ENCODE assay signal across 24 cellular contexts in genomic region chr6:72770959-72771358, GRCh38.
"Had no signal": no experiment of that assay in that cellular context is flagged by ENCODE, and none has a peak within 500 bp of the region (broad histone marks: within the 10 kb centered on the region; RNA-seq: fewer than 3 reads in every experiment).

No MANE protein-coding gene starts in this region.

- H2AFZ ChIP-seq: hepatocyte, parathyroid adenoma had no signal

- H3K36me3 Mint-ChIP-seq: naive B cell; stimulated activated memory B cell treated with anti-CD40 and anti-IgM and Interleukin-4, amounts not matched to agents 10 μg/mL and 1 μg/mL and 100 μg/mL, for 72 hours had no signal

- H3K4me1 Mint-ChIP-seq: endodermal cell, nephron had no signal

- H3K9me3 Mint-ChIP-seq: endodermal cell; naive B cell; nephron; stimulated activated memory B cell treated with anti-CD40 and anti-IgM and Interleukin-4, amounts not matched to agents 10 μg/mL and 1 μg/mL and 100 μg/mL, for 72 hours; stimulated activated naive CD8-positive, alpha-beta T cell treated with anti-CD3 and anti-CD28 coated beads, Interleukin-15, Interleukin-2, amounts not matched to agents 100 ng/mL and 50 ng/mL, for 24 hours had no signal

- H3K4me1 ChIP-seq: parathyroid adenoma, prostate gland, tibial artery, upper lobe of right lung, vagina had no signal

- FAIRE-seq: endothelial cell of umbilical vein had no signal

- H3K27ac Mint-ChIP-seq: endodermal cell; nephron; stimulated activated memory B cell treated with anti-CD40 and anti-IgM and Interleukin-4, amounts not matched to agents 10 μg/mL and 1 μg/mL and 100 μg/mL, for 72 hours; stimulated activated naive CD8-positive, alpha-beta T cell treated with anti-CD3 and anti-CD28 coated beads, Interleukin-15, Interleukin-2, amounts not matched to agents 100 ng/mL and 50 ng/mL, for 24 hours had no signal

- DNase-seq: effector CD4-positive, alpha-beta T cell; endodermal cell; erythroblast; foreskin melanocyte; head of caudate nucleus; left colon; mesendoderm; naive B cell; retina; spleen; stimulated activated CD4-positive, alpha-beta T cell treated with anti-CD3 and anti-CD28 coated beads, Interleukin-15, amount 100 ng/mL, for 24 hours; stimulated activated CD4-positive, alpha-beta T cell treated with anti-CD3 and anti-CD28 coated beads, Interleukin-1b, Interleukin-23, amount 100 ng/mL, for 48 hours; stimulated activated CD4-positive, alpha-beta T cell treated with anti-CD3 and anti-CD28 coated beads, Interleukin-4, amount 100 ng/mL, for 24 hours; tibial artery; upper lobe of right lung had no signal

- H3K79me2 ChIP-seq: hepatocyte, parathyroid adenoma had no signal

- H3K36me3 ChIP-seq: prostate gland, spleen, tibial artery, upper lobe of right lung, vagina had no signal

- H3K27me3 Mint-ChIP-seq: naive B cell; stimulated activated memory B cell treated with anti-CD40 and anti-IgM and Interleukin-4, amounts not matched to agents 10 μg/mL and 1 μg/mL and 100 μg/mL, for 72 hours; stimulated activated naive CD8-positive, alpha-beta T cell treated with anti-CD3 and anti-CD28 coated beads, Interleukin-15, Interleukin-2, amounts not matched to agents 100 ng/mL and 50 ng/mL, for 24 hours had no signal

- H3K4me2 ChIP-seq: hepatocyte had no signal

- H3K27ac ChIP-seq: hepatocyte, parathyroid adenoma, prostate gland, spleen, tibial artery, upper lobe of right lung, vagina had no signal

- H3K4me3 ChIP-seq: hepatocyte, prostate gland, spleen, tibial artery, upper lobe of right lung, vagina had no signal

- ATAC-seq: left colon; sciatic nerve; stimulated activated memory B cell treated with anti-CD40 and anti-IgM and Interleukin-4, amounts not matched to agents 10 μg/mL and 1 μg/mL and 100 μg/mL, for 72 hours; upper lobe of right lung had no signal

- H3K9me3 ChIP-seq: prostate gland, tibial artery, upper lobe of right lung, vagina had no signal

- H3K4me3 Mint-ChIP-seq: endodermal cell; nephron; stimulated activated memory B cell treated with anti-CD40 and anti-IgM and Interleukin-4, amounts not matched to agents 10 μg/mL and 1 μg/mL and 100 μg/mL, for 72 hours; stimulated activated naive CD8-positive, alpha-beta T cell treated with anti-CD3 and anti-CD28 coated beads, Interleukin-15, Interleukin-2, amounts not matched to agents 100 ng/mL and 50 ng/mL, for 24 hours had no signal

- H3K9ac ChIP-seq: parathyroid adenoma had no signal

- H3K27me3 ChIP-seq: hepatocyte, spleen, tibial artery, upper lobe of right lung, vagina had no signal
